ENCODE assay signal across 14 cellular contexts in the genomic region with DNA sequence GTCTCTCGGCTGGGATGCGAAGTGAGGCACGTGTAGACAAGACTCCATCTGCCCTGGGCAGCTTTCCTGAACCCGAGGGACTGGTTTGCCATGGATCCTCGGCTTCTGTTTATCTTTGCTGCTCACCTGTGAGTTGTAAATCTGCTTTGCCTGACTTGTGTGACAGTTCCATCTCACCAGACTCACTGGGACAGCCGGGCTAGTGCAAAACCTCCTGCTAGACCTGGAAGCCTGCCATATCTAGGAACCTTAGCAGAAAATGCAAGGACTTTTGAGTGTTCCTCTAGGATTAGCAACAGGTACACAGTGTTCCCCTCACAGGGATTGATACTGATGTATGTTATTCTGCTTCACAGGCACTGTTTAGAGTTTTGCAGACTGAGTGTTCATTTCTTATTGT.
A peak's percentile ranks its signal among the peaks of the same experiment; 100 is the strongest.
DNase-seq lines count a peak whose midpoint lies in the region; ATAC-seq, FAIRE-seq and TF ChIP-seq lines count a peak whose summit lies in the region.
"Had no signal": no experiment of that assay in that cellular context is flagged by ENCODE, and none has a peak within 500 bp of the region (broad histone marks: within the 10 kb centered on the region; RNA-seq: fewer than 3 reads in every experiment).

No MANE protein-coding gene starts in this region.

- ATAC-seq in HepG2: no peak
- ATAC-seq: activated naive CD4-positive, alpha-beta T cell treated with anti-CD3 and anti-CD28 coated beads, Interleukin-2, amount 50 U/mL, for 72 hours had no signal

- no peak overlapping the region for H3K4me2 ChIP-seq in HepG2 (ENCODE audit: low read depth, low read length)

- H3K4me3 ChIP-seq in HAP-1: no peak overlapping the region
- H3K4me3 ChIP-seq in HepG2 (replicated peaks in 1 of 3; ENCODE audit: insufficient read depth in 1 of 3, low read depth in 2 of 3, low read length in 3 of 3): no peak overlapping the region

- H3K9me3 Mint-ChIP-seq in MCF 10A (ENCODE audit: unreplicated experiment): no peaks in the 10 kb centered on the region
- no peaks in the 10 kb centered on the region for H3K9me3 Mint-ChIP-seq in activated naive CD4-positive, alpha-beta T cell treated with anti-CD3 and anti-CD28 coated beads for 36 hours
- H3K9me3 Mint-ChIP-seq: activated naive CD4-positive, alpha-beta T cell treated with anti-CD3 and anti-CD28 coated beads, Interleukin-2, amount 50 U/mL, for 72 hours; CD8-positive, alpha-beta memory T cell; neural crest cell had no signal

- FAIRE-seq in HepG2 (lab: Jason Lieb, UNC): no peak
- FAIRE-seq: islet of Langerhans had no signal

- in situ Hi-C loops in HAP-1 (cut with MboI; ENCODE audit: low sequenced_read_pairs) (no loop called here), HepG2 (cut with HindIII; ENCODE audit: extremely low pct_ligation_motif_present, low pct_unique_long_range_greater_than_20kb) (no loop called here)

- BruUV-seq in MCF 10A (replicated peaks; lab: Mats Ljungman, UMichigan) (no TSS peak), HepG2 (replicated peaks; lab: Mats Ljungman, UMichigan) (no TSS peak)

- POLR2A ChIA-PET in MCF 10A (lab: Yijun Ruan, JAX): interaction anchor here (0.7 to 1.5 kb wide), 3 partner anchors 20 to 238 kb away, joined by 3 to 4 read pairs (median 3); no protein-coding TSS in a partner anchor
- POLR2A ChIA-PET in HepG2 (lab: Yijun Ruan, JAX): no interaction called here

- no peaks in the 10 kb centered on the region for H3K36me3 Mint-ChIP-seq in MCF 10A (ENCODE audit: insufficient read depth, unreplicated experiment)
- no peaks in the 10 kb centered on the region for H3K36me3 Mint-ChIP-seq in activated naive CD4-positive, alpha-beta T cell treated with anti-CD3 and anti-CD28 coated beads for 36 hours (ENCODE audit: low read depth)
- H3K36me3 Mint-ChIP-seq: activated naive CD4-positive, alpha-beta T cell treated with anti-CD3 and anti-CD28 coated beads, Interleukin-2, amount 50 U/mL, for 72 hours; CD8-positive, alpha-beta memory T cell had no signal

- peaks cover 8% of the 10 kb centered on the region for H3K27me3 ChIP-seq in HAP-1 (ENCODE audit: low read depth)
- H3K27me3 ChIP-seq in HepG2 (ENCODE audit: control insufficient read depth in 1 of 2, insufficient read depth in 2 of 2, low read length in 2 of 2): peaks cover 2 to 5% of the 10 kb centered on the region in 2 experiments; a peak in 4 of 5 replicates

- WGBS in HepG2 (ENCODE audit: low lambda C conversion rate): 0% methylated on average over 3 of the region's 6 CpGs

- no peak overlapping the region for H3K9ac ChIP-seq in HepG2 (ENCODE audit: insufficient read depth, low read depth, low read length)

- peak; percentile 18 for DNase-seq in COR-L47 (lab: John Stamatoyannopoulos, UW)
- peak; percentile 5 for DNase-seq in NCI-H187 treated with DMSO at 0.1 percent for 48 hours (lab: John Stamatoyannopoulos, UW)
- peak; percentile 33 for DNase-seq in MCF 10A (ENCODE audit: unreplicated experiment)
- peak; percentile 80 for DNase-seq in myocyte (ENCODE audit: low read depth)
- no peak for DNase-seq in activated naive CD4-positive, alpha-beta T cell treated with anti-CD3 and anti-CD28 coated beads for 36 hours
- no peak for DNase-seq in activated effector memory CD4-positive, alpha-beta T cell treated with anti-CD3 and anti-CD28 coated beads, Interleukin-2, amount 50 U/mL, for 16 hours
- no peak for DNase-seq in HAP-1 (ENCODE audit: low spot score in 2 of 2)
- no peak for DNase-seq in HepG2 (ENCODE audit: low spot score)
- DNase-seq: activated CD8-positive, alpha-beta memory T cell treated with anti-CD3 and anti-CD28 coated beads for 24 hours; CD8-positive, alpha-beta memory T cell; Karpas-422 had no signal

- H2AFZ ChIP-seq in HepG2 (ENCODE audit: low read length): no peak overlapping the region

- H3K9me3 ChIP-seq in HAP-1: no peaks in the 10 kb centered on the region
- no peaks in the 10 kb centered on the region for H3K9me3 ChIP-seq in HepG2 (ENCODE audit: low read length)

- H3K27ac Mint-ChIP-seq in MCF 10A (ENCODE audit: low read depth, unreplicated experiment): peak overlapping the region; percentile 58
- no peak overlapping the region for H3K27ac Mint-ChIP-seq in activated naive CD4-positive, alpha-beta T cell treated with anti-CD3 and anti-CD28 coated beads for 36 hours
- H3K27ac Mint-ChIP-seq: activated naive CD4-positive, alpha-beta T cell treated with anti-CD3 and anti-CD28 coated beads, Interleukin-2, amount 50 U/mL, for 72 hours had no signal

- CTCF ChIA-PET in MCF 10A (lab: Yijun Ruan, JAX): interaction anchor here (0.8 to 1.9 kb wide), 3 partner anchors 8 to 46 kb away, joined by 3 to 6 read pairs (median 4); no protein-coding TSS in a partner anchor
- CTCF ChIA-PET in activated naive CD4-positive, alpha-beta T cell treated with anti-CD3 and anti-CD28 coated beads for 36 hours (lab: Charles Lee): no interaction called here
- CTCF ChIA-PET in HepG2 (lab: Yijun Ruan, JAX; ENCODE audit: low intra/inter-chr PET ratio, low total read pairs): no interaction called here

- H4K20me1 ChIP-seq in HepG2 (ENCODE audit: insufficient read depth, low read length): no peaks in the 10 kb centered on the region

- intact Hi-C loops in MCF 10A (cut with micrococcal nuclease) (loop anchor here (1.0 to 5.0 kb wide), 5 partner anchors 42 to 468 kb away; partner anchors contain the start of gene GALNT2), HepG2 (cut with micrococcal nuclease; ENCODE audit: unreplicated experiment) (loop anchor here (10.0 kb wide), 1 partner anchor 130 kb away; no protein-coding TSS in a partner anchor)
- intact Hi-C loops in activated naive CD4-positive, alpha-beta T cell treated with anti-CD3 and anti-CD28 coated beads for 36 hours (cut with micrococcal nuclease): loop anchor here (10.0 kb wide), 1 partner anchor 320 kb away; no protein-coding TSS in a partner anchor

- TF ChIP-seq POLR2A in HepG2 (IDR thresholded peaks at IDR 0.05; ENCODE audit: insufficient read depth in 1 of 2, low read depth in 2 of 2, low read length in 2 of 2): no peak

- TF ChIP-seq EP300 in HepG2 (IDR thresholded peaks at IDR 0.05; ENCODE audit: low read depth in 2 of 2, low read length in 2 of 2) (no peak), HepG2 (CRISPR knock-in tag; IDR thresholded peaks at IDR 0.05; ENCODE audit: borderline replicate concordance) (no peak)

- H3K4me1 ChIP-seq in HAP-1: no peaks in the 10 kb centered on the region
- H3K4me1 ChIP-seq in HepG2 (ENCODE audit: insufficient read depth, low read length): no peaks in the 10 kb centered on the region

- H3K79me2 ChIP-seq in HepG2 (ENCODE audit: insufficient read depth, low read length): no peaks in the 10 kb centered on the region

- H3K36me3 ChIP-seq in HAP-1 (replicated peaks) (no peaks in the 10 kb centered on the region), HepG2 (replicated peaks in 1 of 2; ENCODE audit: control insufficient read depth in 1 of 2, insufficient read depth in 2 of 2, low read length in 2 of 2) (no peaks in the 10 kb centered on the region)

- H3K4me3 Mint-ChIP-seq in MCF 10A (ENCODE audit: unreplicated experiment): peak overlapping the region; percentile 5
- no peak overlapping the region for H3K4me3 Mint-ChIP-seq in activated naive CD4-positive, alpha-beta T cell treated with anti-CD3 and anti-CD28 coated beads for 36 hours
- H3K4me3 Mint-ChIP-seq: CD8-positive, alpha-beta memory T cell; neural crest cell had no signal

- TF ChIP-seq RAD21 in HepG2 (CRISPR knock-in tag; IDR thresholded peaks at IDR 0.05): no peak

- H3K27ac ChIP-seq in HepG2 (ENCODE audit: extremely low read length, insufficient read depth, low read length): no peak overlapping the region

- H3K27me3 Mint-ChIP-seq in MCF 10A (ENCODE audit: insufficient read depth, unreplicated experiment): no peaks in the 10 kb centered on the region
- peaks cover 6% of the 10 kb centered on the region for H3K27me3 Mint-ChIP-seq in activated naive CD4-positive, alpha-beta T cell treated with anti-CD3 and anti-CD28 coated beads for 36 hours (ENCODE audit: low read depth)

- H3K4me1 Mint-ChIP-seq in MCF 10A (ENCODE audit: insufficient read depth, unreplicated experiment): peaks cover 37% of the 10 kb centered on the region
- no peaks in the 10 kb centered on the region for H3K4me1 Mint-ChIP-seq in activated naive CD4-positive, alpha-beta T cell treated with anti-CD3 and anti-CD28 coated beads for 36 hours (ENCODE audit: low read depth)
- H3K4me1 Mint-ChIP-seq: neural crest cell had no signal

- TF ChIP-seq CTCF in MCF 10A (IDR thresholded peaks at IDR 0.05; ENCODE audit: unreplicated experiment): no peak
- TF ChIP-seq CTCF in HepG2 (CRISPR knock-in tag; IDR thresholded peaks at IDR 0.05): no peak

TF ChIP-seq in HepG2, 621 proteins besides CTCF, POLR2A, EP300 and RAD21:
- no peak for TF ChIP-seq CBX1 (IDR thresholded peaks at IDR 0.05; ENCODE audit: low read depth)
- no peak for TF ChIP-seq ZMYM3 (CRISPR knock-in tag; IDR thresholded peaks at IDR 0.05)
- no peak for TF ChIP-seq SMARCC2 (IDR thresholded peaks at IDR 0.05)
- no peak for TF ChIP-seq CSRNP2 (CRISPR knock-in tag; conservative IDR thresholded peaks at IDR 0.05; ENCODE audit: low read depth)

Comparison
In these comparisons a context has a peak if more than half of its experiments do, and no peak if none do; other contexts are left out.
1. DNase-seq: peak in COR-L47 (single experiment), NCI-H187 treated with DMSO at 0.1 percent for 48 hours (single experiment), MCF 10A (single experiment) and myocyte (single experiment); none in activated naive CD4-positive, alpha-beta T cell treated with anti-CD3 and anti-CD28 coated beads for 36 hours (single experiment), activated effector memory CD4-positive, alpha-beta T cell treated with anti-CD3 and anti-CD28 coated beads, Interleukin-2, amount 50 U/mL, for 16 hours (single experiment), HAP-1 (0 of 2) and HepG2 (single experiment).